15 cellular contexts compared by ENCODE assay signal in the genomic region with DNA sequence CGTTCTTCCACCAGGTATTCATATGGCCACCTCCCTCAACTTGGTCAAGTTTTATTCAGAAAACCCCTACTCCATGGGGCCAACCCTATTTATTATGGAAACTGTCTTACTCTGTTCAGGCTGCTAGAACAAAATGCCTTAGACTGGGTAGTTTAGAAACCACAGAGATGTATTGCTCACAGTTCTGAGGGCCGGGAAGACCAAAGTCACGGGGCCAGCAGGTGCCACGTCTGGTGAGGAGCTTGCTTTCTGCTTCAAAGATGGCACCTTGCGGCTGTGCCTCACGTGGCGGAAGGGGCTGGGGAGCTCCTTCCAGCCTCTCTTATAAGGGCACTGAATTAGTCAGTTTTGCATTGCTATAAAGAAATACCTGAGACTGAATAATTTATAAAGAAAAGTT.
DNase-seq lines count a peak whose midpoint lies in the region; ATAC-seq lines count a peak whose summit lies in the region.
"Had no signal": no experiment of that assay in that cellular context is flagged by ENCODE, and none has a peak within 500 bp of the region (broad histone marks: within the 10 kb centered on the region; RNA-seq: fewer than 3 reads in every experiment).

No MANE protein-coding gene starts in this region.

- peak; percentile 38 to 81 for ATAC-seq in activated naive CD4-positive, alpha-beta T cell treated with anti-CD3 and anti-CD28 coated beads, Interleukin-2, amount 50 U/mL, for 72 hours
- no peak for ATAC-seq in central memory CD8-positive, alpha-beta T cell (replicated peaks; ENCODE audit: extremely low read depth, poor library complexity, severe bottlenecking)
- peak; percentile 23 for ATAC-seq in stimulated activated naive CD8-positive, alpha-beta T cell treated with anti-CD3 and anti-CD28 coated beads, Interleukin-15, amount 100 ng/mL, for 72 hours

- no peak overlapping the region for H3K4me3 Mint-ChIP-seq in central memory CD8-positive, alpha-beta T cell
- no peak overlapping the region for H3K4me3 Mint-ChIP-seq in stimulated activated naive CD8-positive, alpha-beta T cell treated with anti-CD3 and anti-CD28 coated beads, Interleukin-15, amount 100 ng/mL, for 72 hours
- no peak overlapping the region for H3K4me3 Mint-ChIP-seq in CD8-positive, alpha-beta memory T cell

- no peaks in the 10 kb centered on the region for H3K36me3 ChIP-seq in CD8-positive, alpha-beta memory T cell (ENCODE audit: insufficient read depth, low read length)
- H3K36me3 ChIP-seq: Peyer's patch had no signal

- no peak for DNase-seq in activated naive CD4-positive, alpha-beta T cell treated with anti-CD3 and anti-CD28 coated beads, Interleukin-2, amount 50 U/mL, for 72 hours (ENCODE audit: low spot score in 2 of 2)
- DNase-seq in activated naive CD4-positive, alpha-beta T cell treated with Interleukin-2 at 50 U/mL for 16 hours: no peak
- DNase-seq in RPMI8226 (peak; percentile 55), NCI-H146 (lab: John Stamatoyannopoulos, UW) (no peak), DMS153 treated with DMSO at 0.1 percent for 48 hours (lab: John Stamatoyannopoulos, UW; ENCODE audit: unreplicated experiment) (no peak)
- DNase-seq in central memory CD8-positive, alpha-beta T cell (ENCODE audit: low spot score in 2 of 2): no peak
- no peak for DNase-seq in stimulated activated naive CD8-positive, alpha-beta T cell treated with anti-CD3 and anti-CD28 coated beads, Interleukin-15, amount 100 ng/mL, for 72 hours
- DNase-seq in CD8-positive, alpha-beta memory T cell: no peak
- DNase-seq: ACHN, Caco-2, H7, NCI-H1092, NCI-H524 treated with DMSO at 0.1 percent for 48 hours, Peyer's patch, Right ventricle myocardium superior had no signal

- peaks cover 0 to under 1% of the 10 kb centered on the region in 2 donors for H3K9me3 Mint-ChIP-seq in activated naive CD4-positive, alpha-beta T cell treated with anti-CD3 and anti-CD28 coated beads, Interleukin-2, amount 50 U/mL, for 72 hours
- no peaks in the 10 kb centered on the region for H3K9me3 Mint-ChIP-seq in central memory CD8-positive, alpha-beta T cell
- H3K9me3 Mint-ChIP-seq in stimulated activated naive CD8-positive, alpha-beta T cell treated with anti-CD3 and anti-CD28 coated beads, Interleukin-15, amount 100 ng/mL, for 72 hours: no peaks in the 10 kb centered on the region
- H3K9me3 Mint-ChIP-seq in CD8-positive, alpha-beta memory T cell: no peaks in the 10 kb centered on the region

- POLR2A ChIA-PET in CD8-positive, alpha-beta memory T cell (lab: Charles Lee): no interaction called here

- H3K27me3 ChIP-seq in CD8-positive, alpha-beta memory T cell (ENCODE audit: insufficient read depth, low read length, poor library complexity, severe bottlenecking): no peaks in the 10 kb centered on the region
- H3K27me3 ChIP-seq: Peyer's patch had no signal

- no peaks in the 10 kb centered on the region for H3K9me3 ChIP-seq in CD8-positive, alpha-beta memory T cell (ENCODE audit: low read length)
- H3K9me3 ChIP-seq: Caco-2, Peyer's patch had no signal

- peaks cover 5% of the 10 kb centered on the region for H3K4me1 Mint-ChIP-seq in central memory CD8-positive, alpha-beta T cell
- no peaks in the 10 kb centered on the region for H3K4me1 Mint-ChIP-seq in stimulated activated naive CD8-positive, alpha-beta T cell treated with anti-CD3 and anti-CD28 coated beads, Interleukin-15, amount 100 ng/mL, for 72 hours
- peaks cover 0 to 4% (median 0%) of the 10 kb centered on the region in 3 donors for H3K4me1 Mint-ChIP-seq in CD8-positive, alpha-beta memory T cell

- no peak overlapping the region for H3K4me3 ChIP-seq in CD8-positive, alpha-beta memory T cell (ENCODE audit: low read length)
- H3K4me3 ChIP-seq: Peyer's patch had no signal

- H3K27me3 Mint-ChIP-seq in central memory CD8-positive, alpha-beta T cell: peaks cover 31% of the 10 kb centered on the region
- peaks cover 11% of the 10 kb centered on the region for H3K27me3 Mint-ChIP-seq in stimulated activated naive CD8-positive, alpha-beta T cell treated with anti-CD3 and anti-CD28 coated beads, Interleukin-15, amount 100 ng/mL, for 72 hours
- peaks cover 13 to 31% of the 10 kb centered on the region in 2 donors for H3K27me3 Mint-ChIP-seq in CD8-positive, alpha-beta memory T cell

- H3K4me1 ChIP-seq in CD8-positive, alpha-beta memory T cell (ENCODE audit: insufficient read depth, low read length): no peaks in the 10 kb centered on the region
- H3K4me1 ChIP-seq: Caco-2, Peyer's patch had no signal

- CTCF ChIA-PET in CD8-positive, alpha-beta memory T cell (lab: Charles Lee): no interaction called here

- peak overlapping the region in 1 of 2 donors; percentile 89 for H3K27ac Mint-ChIP-seq in activated naive CD4-positive, alpha-beta T cell treated with anti-CD3 and anti-CD28 coated beads, Interleukin-2, amount 50 U/mL, for 72 hours
- H3K27ac Mint-ChIP-seq in central memory CD8-positive, alpha-beta T cell (ENCODE audit: low read depth): peak overlapping the region; percentile 69
- no peak overlapping the region for H3K27ac Mint-ChIP-seq in stimulated activated naive CD8-positive, alpha-beta T cell treated with anti-CD3 and anti-CD28 coated beads, Interleukin-15, amount 100 ng/mL, for 72 hours
- H3K27ac Mint-ChIP-seq in CD8-positive, alpha-beta memory T cell: no peak overlapping the region

- no peaks in the 10 kb centered on the region for H3K36me3 Mint-ChIP-seq in activated naive CD4-positive, alpha-beta T cell treated with anti-CD3 and anti-CD28 coated beads, Interleukin-2, amount 50 U/mL, for 72 hours
- H3K36me3 Mint-ChIP-seq in central memory CD8-positive, alpha-beta T cell (ENCODE audit: insufficient read depth): no peaks in the 10 kb centered on the region
- peaks cover 0 to 4% (median 0%) of the 10 kb centered on the region in 3 donors for H3K36me3 Mint-ChIP-seq in CD8-positive, alpha-beta memory T cell

- no peak overlapping the region for H3K27ac ChIP-seq in CD8-positive, alpha-beta memory T cell (ENCODE audit: low read depth, low read length)
- H3K27ac ChIP-seq: Peyer's patch had no signal
